Comparison of ENCODE assay signal across 35 cellular contexts in genomic region chr15:71607383-71607782, GRCh38.
"Had no signal": no experiment of that assay in that cellular context is flagged by ENCODE, and none has a peak within 500 bp of the region (broad histone marks: within the 10 kb centered on the region; RNA-seq: fewer than 3 reads in every experiment).

No MANE protein-coding gene starts in this region.

- H3K27ac Mint-ChIP-seq: activated B cell treated with CpG ODN at 0.5 μM for 24 hours; activated CD8-positive, alpha-beta T cell treated with anti-CD3 and anti-CD28 coated beads for 36 hours; activated naive CD8-positive, alpha-beta T cell; activated T-helper 17 cell treated with anti-CD3 and anti-CD28 coated beads, Interleukin-2, amount 50 U/mL, for 72 hours; effector memory CD8-positive, alpha-beta T cell; T-cell; T-helper 1 cell treated with Interleukin-12 subunit alpha and Interleukin-12 subunit beta and Interleukin-4 antibody, amounts not matched to agents 30 μg/mL and 1 μg/mL, for 36 hours; T-helper 2 cell treated with Interferon-gamma antibody and Interleukin-4, amounts not matched to agents 5 μg/mL and 100 μg/mL, for 36 hours had no signal

- FAIRE-seq: astrocyte, endometrium, endothelial cell of umbilical vein had no signal

- H3K4me1 Mint-ChIP-seq: activated B cell treated with CpG ODN at 0.5 μM for 24 hours; activated T-helper 17 cell treated with anti-CD3 and anti-CD28 coated beads, Interleukin-2, amount 50 U/mL, for 72 hours; central memory CD8-positive, alpha-beta T cell; T-cell had no signal

- H3K27ac ChIP-seq: brain microvascular endothelial cell, coronary artery, epithelial cell of prostate, gastroesophageal sphincter, WERI-Rb-1 had no signal

- H3K27me3 ChIP-seq: brain microvascular endothelial cell, esophagus squamous epithelium, gastroesophageal sphincter had no signal

- ATAC-seq: activated CD4-positive, CD25-positive, alpha-beta regulatory T cell treated with anti-CD3 and anti-CD28 coated beads, Interleukin-2, amount 50 U/mL, for 24 hours; activated CD8-positive, alpha-beta T cell treated with anti-CD3 and anti-CD28 coated beads for 36 hours; activated T-cell treated with anti-CD3 and anti-CD28 coated beads, Interleukin-2, amount 50 U/mL, for 4 hours; activated T-helper 17 cell treated with anti-CD3 and anti-CD28 coated beads, Interleukin-2, amount 50 U/mL, for 72 hours; effector memory CD8-positive, alpha-beta T cell; gastroesophageal sphincter; T-cell had no signal

- H3K9me3 ChIP-seq: esophagus squamous epithelium, gastroesophageal sphincter had no signal

- H3K36me3 Mint-ChIP-seq: activated naive CD8-positive, alpha-beta T cell; T-cell had no signal

- DNase-seq: activated B cell treated with CpG ODN at 0.5 μM for 24 hours; activated CD4-positive, alpha-beta T cell treated with anti-CD3 and anti-CD28 coated beads for 48 hours; activated CD4-positive, alpha-beta T cell treated with anti-CD3 and anti-CD28 coated beads, Interleukin-2, amount 50 U/mL, for 1 hour; activated CD4-positive, alpha-beta T cell treated with anti-CD3 and anti-CD28 coated beads, Interleukin-2, amount 50 U/mL, for 48 hours; activated CD8-positive, alpha-beta memory T cell treated with anti-CD3 and anti-CD28 coated beads for 24 hours; activated CD8-positive, alpha-beta T cell treated with anti-CD3 and anti-CD28 coated beads for 36 hours; activated effector memory CD4-positive, alpha-beta T cell treated with Interleukin-2 at 50 U/mL for 16 hours; activated gamma-delta T cell treated with Interleukin-2 at 50 U/mL for 16 hours; activated naive CD4-positive, alpha-beta T cell treated with anti-CD3 and anti-CD28 coated beads, Interleukin-2, amount 50 U/mL, for 16 hours; activated naive CD4-positive, alpha-beta T cell treated with Interleukin-2 at 50 U/mL for 16 hours; activated T-cell treated with anti-CD3 and anti-CD28 coated beads, Interleukin-2, amount 50 U/mL, for 4 hours; amniotic stem cell; anterior cingulate cortex; brain microvascular endothelial cell; dermis blood vessel endothelial cell; effector CD4-positive, alpha-beta T cell; effector memory CD8-positive, alpha-beta T cell; esophagus squamous epithelium; foreskin melanocyte; SW 1271; T-cell; T1000; WERI-Rb-1 had no signal

- H3K4me3 Mint-ChIP-seq: activated B cell treated with CpG ODN at 0.5 μM for 24 hours; activated CD8-positive, alpha-beta T cell treated with anti-CD3 and anti-CD28 coated beads for 36 hours; activated naive CD8-positive, alpha-beta T cell; activated T-cell treated with anti-CD3 and anti-CD28 coated beads, Interleukin-2, amount 50 U/mL, for 4 hours; activated T-helper 17 cell treated with anti-CD3 and anti-CD28 coated beads, Interleukin-2, amount 50 U/mL, for 72 hours; central memory CD8-positive, alpha-beta T cell; effector memory CD8-positive, alpha-beta T cell; T-cell; T-helper 1 cell treated with Interleukin-12 subunit alpha and Interleukin-12 subunit beta and Interleukin-4 antibody, amounts not matched to agents 30 μg/mL and 1 μg/mL, for 36 hours; T-helper 2 cell treated with Interferon-gamma antibody and Interleukin-4, amounts not matched to agents 5 μg/mL and 100 μg/mL, for 36 hours had no signal

- H3K4me3 ChIP-seq: coronary artery, esophagus squamous epithelium, gastroesophageal sphincter had no signal

- H3K9me3 Mint-ChIP-seq: activated B cell treated with CpG ODN at 0.5 μM for 24 hours; central memory CD8-positive, alpha-beta T cell; T-helper 1 cell treated with Interleukin-12 subunit alpha and Interleukin-12 subunit beta and Interleukin-4 antibody, amounts not matched to agents 30 μg/mL and 1 μg/mL, for 36 hours; T-helper 2 cell treated with Interferon-gamma antibody and Interleukin-4, amounts not matched to agents 5 μg/mL and 100 μg/mL, for 36 hours had no signal

- H3K36me3 ChIP-seq: brain microvascular endothelial cell, gastroesophageal sphincter, WERI-Rb-1 had no signal
